In genomic region chr9:35687972-35688557, GRCh38 we compare ENCODE assay signal across 2 cellular contexts.
TF ChIP-seq lines count a peak whose summit lies in the region.

No MANE protein-coding gene starts in this region.

TF ChIP-seq in SK-N-SH, 30 proteins besides CTCF, POLR2A, EP300 and RAD21 (continued from another document):
- TF ChIP-seq, protein P1, sequence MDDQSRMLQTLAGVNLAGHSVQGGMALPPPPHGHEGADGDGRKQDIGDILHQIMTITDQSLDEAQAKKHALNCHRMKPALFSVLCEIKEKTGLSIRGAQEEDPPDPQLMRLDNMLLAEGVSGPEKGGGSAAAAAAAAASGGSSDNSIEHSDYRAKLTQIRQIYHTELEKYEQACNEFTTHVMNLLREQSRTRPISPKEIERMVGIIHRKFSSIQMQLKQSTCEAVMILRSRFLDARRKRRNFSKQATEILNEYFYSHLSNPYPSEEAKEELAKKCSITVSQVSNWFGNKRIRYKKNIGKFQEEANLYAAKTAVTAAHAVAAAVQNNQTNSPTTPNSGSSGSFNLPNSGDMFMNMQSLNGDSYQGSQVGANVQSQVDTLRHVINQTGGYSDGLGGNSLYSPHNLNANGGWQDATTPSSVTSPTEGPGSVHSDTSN (IDR thresholded peaks at IDR 0.05): no peak
- TF ChIP-seq SMC3 (IDR thresholded peaks at IDR 0.05; ENCODE audit: low read depth, low read length): no peak
- TF ChIP-seq EZH2phosphoT487 (IDR thresholded peaks at IDR 0.05; ENCODE audit: borderline replicate concordance, low read depth): no peak
- no peak for TF ChIP-seq NFIC (IDR thresholded peaks at IDR 0.05; ENCODE audit: borderline replicate concordance)
- TF ChIP-seq, protein P2, sequence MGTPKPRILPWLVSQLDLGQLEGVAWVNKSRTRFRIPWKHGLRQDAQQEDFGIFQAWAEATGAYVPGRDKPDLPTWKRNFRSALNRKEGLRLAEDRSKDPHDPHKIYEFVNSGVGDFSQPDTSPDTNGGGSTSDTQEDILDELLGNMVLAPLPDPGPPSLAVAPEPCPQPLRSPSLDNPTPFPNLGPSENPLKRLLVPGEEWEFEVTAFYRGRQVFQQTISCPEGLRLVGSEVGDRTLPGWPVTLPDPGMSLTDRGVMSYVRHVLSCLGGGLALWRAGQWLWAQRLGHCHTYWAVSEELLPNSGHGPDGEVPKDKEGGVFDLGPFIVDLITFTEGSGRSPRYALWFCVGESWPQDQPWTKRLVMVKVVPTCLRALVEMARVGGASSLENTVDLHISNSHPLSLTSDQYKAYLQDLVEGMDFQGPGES (IDR thresholded peaks at IDR 0.05; ENCODE audit: low read depth, low read length): no peak
- TF ChIP-seq RFX5 (IDR thresholded peaks at IDR 0.05; ENCODE audit: low read length): no peak
- no peak for TF ChIP-seq USF1 (IDR thresholded peaks at IDR 0.05; ENCODE audit: borderline replicate concordance, low read depth)
- TF ChIP-seq MEF2A (IDR thresholded peaks at IDR 0.05; ENCODE audit: borderline replicate concordance, low read depth): no peak

TF ChIP-seq in SK-N-SH treated with all-trans-retinoic acid at 6 μM for 48 hours, 23 proteins besides CTCF, POLR2A, EP300 and RAD21 (continued from another document):
- TF ChIP-seq ZNF70 (CRISPR knock-in tag; IDR thresholded peaks at IDR 0.05) (no peak), ZNF8 (CRISPR knock-in tag; IDR thresholded peaks at IDR 0.05) (no peak)
